ENCODE assay signal across 12 cellular contexts in the genomic region with DNA sequence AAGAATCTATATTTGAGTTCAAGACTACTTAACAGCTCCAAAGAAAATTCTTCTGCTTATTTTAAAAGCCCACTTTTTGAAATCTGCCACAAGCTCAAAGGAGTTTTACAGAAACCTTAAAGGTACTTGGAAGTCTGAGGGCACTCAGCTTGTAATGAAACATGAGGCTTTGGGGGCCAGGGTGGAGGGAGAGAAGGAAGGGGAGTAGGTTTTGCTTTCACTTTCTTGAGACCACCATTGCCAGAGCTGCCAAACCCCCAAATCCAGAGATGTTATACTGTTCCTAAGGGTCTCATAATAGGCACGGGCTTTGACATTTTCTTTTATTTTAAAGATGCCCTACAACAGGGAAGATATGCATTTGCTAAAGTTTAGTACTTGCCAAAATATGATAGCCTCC. TPM values are rescaled to one million over a fixed set of nuclear protein-coding genes. Genes with fewer than 3 reads are reported as not detected.
DNase-seq lines count a peak whose midpoint lies in the region; ATAC-seq and TF ChIP-seq lines count a peak whose summit lies in the region.
"Had no signal": no experiment of that assay in that cellular context is flagged by ENCODE, and none has a peak within 500 bp of the region (broad histone marks: within the 10 kb centered on the region; RNA-seq: fewer than 3 reads in every experiment).

No MANE protein-coding gene starts in this region.

- no peak for TF ChIP-seq CTCF in GM23338 (conservative IDR thresholded peaks at IDR 0.05; ENCODE audit: low read depth in 2 of 2)

- H3F3A ChIP-seq in GM23338 (replicated peaks; ENCODE audit: low read depth) = no peaks in the 10 kb centered on the region

- H3K27me3 Mint-ChIP-seq in CD8-positive, alpha-beta memory T cell = no peaks in the 10 kb centered on the region
- no peaks in the 10 kb centered on the region for H3K27me3 Mint-ChIP-seq in activated naive CD8-positive, alpha-beta T cell
- no peaks in the 10 kb centered on the region for H3K27me3 Mint-ChIP-seq in naive thymus-derived CD8-positive, alpha-beta T cell
- no peaks in the 10 kb centered on the region for H3K27me3 Mint-ChIP-seq in GM23338 (ENCODE audit: insufficient read depth, low read depth, poor library complexity)

- no peaks in the 10 kb centered on the region for H3K36me3 ChIP-seq in CD8-positive, alpha-beta memory T cell (ENCODE audit: insufficient read depth, low read length)
- H3K36me3 ChIP-seq in Karpas-422 (ENCODE audit: insufficient read depth, low read length) = peaks cover 4% of the 10 kb centered on the region; the same call in 1 of the 2 replicates
- H3K36me3 ChIP-seq in GM23338 (ENCODE audit: insufficient read depth) = no peaks in the 10 kb centered on the region
- H3K36me3 ChIP-seq: gastroesophageal sphincter had no signal

- H3K79me2 ChIP-seq in Karpas-422 (ENCODE audit: low read length) (peaks cover 8% of the 10 kb centered on the region; the same call in 1 of the 2 replicates), GM23338 (replicated peaks; ENCODE audit: insufficient read depth) (no peaks in the 10 kb centered on the region)

- H2AFZ ChIP-seq in Karpas-422 (ENCODE audit: low read length) (no peak overlapping the region), GM23338 (no peak overlapping the region)

- H3K4me1 ChIP-seq in CD8-positive, alpha-beta memory T cell (ENCODE audit: insufficient read depth, low read length) = peaks cover 92% of the 10 kb centered on the region
- peaks cover 78% of the 10 kb centered on the region for H3K4me1 ChIP-seq in Karpas-422 (ENCODE audit: low read length)
- H3K4me1 ChIP-seq in GM23338 (ENCODE audit: insufficient read depth) = no peaks in the 10 kb centered on the region

- H3K9me3 Mint-ChIP-seq in CD8-positive, alpha-beta memory T cell = no peaks in the 10 kb centered on the region
- H3K9me3 Mint-ChIP-seq in activated naive CD8-positive, alpha-beta T cell (ENCODE audit: low read depth) = no peaks in the 10 kb centered on the region
- no peaks in the 10 kb centered on the region for H3K9me3 Mint-ChIP-seq in naive thymus-derived CD8-positive, alpha-beta T cell
- no peaks in the 10 kb centered on the region for H3K9me3 Mint-ChIP-seq in GM23338
- H3K9me3 Mint-ChIP-seq: CD14-positive monocyte had no signal

- H3K4me2 ChIP-seq in Karpas-422 (ENCODE audit: low read depth, low read length, poor library complexity, severe bottlenecking) = peak overlapping the region; percentile 8
- no peak overlapping the region for H3K4me2 ChIP-seq in GM23338

- no peaks in the 10 kb centered on the region for H3K9me3 ChIP-seq in CD8-positive, alpha-beta memory T cell (ENCODE audit: low read length)
- no peaks in the 10 kb centered on the region for H3K9me3 ChIP-seq in Karpas-422 (ENCODE audit: low read length)
- H3K9me3 ChIP-seq: gastroesophageal sphincter had no signal

- CTCF ChIA-PET in CD8-positive, alpha-beta memory T cell (lab: Charles Lee) = interaction anchor here (0.8 to 7.4 kb wide), 11 partner anchors 8 to 325 kb away, joined by 3 to 82 read pairs (median 3); partner anchors contain the start of genes DMXL1 and DTWD2

- H3K27ac ChIP-seq in CD8-positive, alpha-beta memory T cell (ENCODE audit: low read depth, low read length) = no peak overlapping the region
- peak overlapping the region; percentile 47 for H3K27ac ChIP-seq in Karpas-422 (ENCODE audit: low read length)
- no peak overlapping the region for H3K27ac ChIP-seq in GM23338 (ENCODE audit: low read depth)
- H3K27ac ChIP-seq: RWPE1 had no signal

- peaks cover 3 to 12% (median 4%) of the 10 kb centered on the region in 3 donors for H3K36me3 Mint-ChIP-seq in CD8-positive, alpha-beta memory T cell
- peaks cover 9% of the 10 kb centered on the region for H3K36me3 Mint-ChIP-seq in activated naive CD8-positive, alpha-beta T cell
- peaks cover 0 to 19% (median 15%) of the 10 kb centered on the region in 3 donors for H3K36me3 Mint-ChIP-seq in naive thymus-derived CD8-positive, alpha-beta T cell
- H3K36me3 Mint-ChIP-seq in GM23338 (ENCODE audit: low read depth) = no peaks in the 10 kb centered on the region

- H3K4me1 Mint-ChIP-seq in CD8-positive, alpha-beta memory T cell = peaks cover 89 to 95% (median 94%) of the 10 kb centered on the region in 3 donors
- H3K4me1 Mint-ChIP-seq in activated naive CD8-positive, alpha-beta T cell (ENCODE audit: low read depth) = peaks cover 92% of the 10 kb centered on the region
- peaks cover 34 to 94% (median 91%) of the 10 kb centered on the region in 4 donors for H3K4me1 Mint-ChIP-seq in naive thymus-derived CD8-positive, alpha-beta T cell
- peaks cover 3% of the 10 kb centered on the region; the same call in 2 of the 3 replicates for H3K4me1 Mint-ChIP-seq in GM23338

- peak overlapping the region in 6 of 7 donors; percentile 47 to 62 (median 56) for H3K4me3 Mint-ChIP-seq in CD8-positive, alpha-beta memory T cell
- peak overlapping the region; percentile 27 for H3K4me3 Mint-ChIP-seq in activated naive CD8-positive, alpha-beta T cell
- H3K4me3 Mint-ChIP-seq in naive thymus-derived CD8-positive, alpha-beta T cell = peak overlapping the region in 8 of 10 donors; percentile 32 to 79 (median 66)
- no peak overlapping the region for H3K4me3 Mint-ChIP-seq in GM23338
- H3K4me3 Mint-ChIP-seq: CD14-positive monocyte had no signal

- no peaks in the 10 kb centered on the region for H3K27me3 ChIP-seq in CD8-positive, alpha-beta memory T cell (ENCODE audit: insufficient read depth, low read length, poor library complexity, severe bottlenecking)
- H3K27me3 ChIP-seq in Karpas-422 (ENCODE audit: low read length) (no peaks in the 10 kb centered on the region), GM23338 (ENCODE audit: insufficient read depth) (no peaks in the 10 kb centered on the region)
- H3K27me3 ChIP-seq: gastroesophageal sphincter had no signal

- intact Hi-C loops in left ventricle myocardium superior (cut with micrococcal nuclease) = no loop called here

- H3K9ac ChIP-seq in Karpas-422 (ENCODE audit: low read length) = no peak overlapping the region

- POLR2A ChIA-PET in CD8-positive, alpha-beta memory T cell (lab: Charles Lee) = interaction anchor here (0.6 to 1.4 kb wide), 5 partner anchors 25 to 45 kb away, joined by 4 to 5 read pairs (median 4); no protein-coding TSS in a partner anchor
- POLR2A ChIA-PET in naive thymus-derived CD8-positive, alpha-beta T cell (lab: Charles Lee) = interaction anchor here (0.9 to 5.7 kb wide), 8 partner anchors 10 to 242 kb away, joined by 3 to 42 read pairs (median 8); partner anchors contain the start of gene DMXL1

- no peak overlapping the region for H3K4me3 ChIP-seq in CD8-positive, alpha-beta memory T cell (ENCODE audit: low read length)
- no peak overlapping the region for H3K4me3 ChIP-seq in Karpas-422 (ENCODE audit: low read length)
- no peak overlapping the region for H3K4me3 ChIP-seq in GM23338
- H3K4me3 ChIP-seq: gastroesophageal sphincter had no signal

- H4K20me1 ChIP-seq in Karpas-422 (ENCODE audit: insufficient read depth, low read depth, low read length) (no peaks in the 10 kb centered on the region), GM23338 (replicated peaks; ENCODE audit: insufficient read depth) (no peaks in the 10 kb centered on the region)

- H3K27ac Mint-ChIP-seq in CD8-positive, alpha-beta memory T cell = peak overlapping the region; percentile 78 to 96 (median 87)
- H3K27ac Mint-ChIP-seq in activated naive CD8-positive, alpha-beta T cell = peak overlapping the region; percentile 92
- H3K27ac Mint-ChIP-seq in naive thymus-derived CD8-positive, alpha-beta T cell = peak overlapping the region; percentile 60 to 99 (median 89)
- no peak overlapping the region for H3K27ac Mint-ChIP-seq in GM23338

- DNase-seq in CD8-positive, alpha-beta memory T cell = no peak
- DNase-seq in Karpas-422 (no peak), GM23338 (ENCODE audit: low spot score) (no peak), left ventricle myocardium superior (no peak)
- no peak for DNase-seq in naive thymus-derived CD8-positive, alpha-beta T cell
- DNase-seq in stimulated activated CD4-positive, alpha-beta T cell treated with anti-CD3 and anti-CD28 coated beads, Interleukin-4, amount 100 ng/mL, for 4 hours = no peak
- DNase-seq: central memory CD4-positive, alpha-beta T cell; occipital lobe had no signal

- no peak for ATAC-seq in naive thymus-derived CD8-positive, alpha-beta T cell
- ATAC-seq in GM23338 (no peak), left ventricle myocardium superior (no peak)
- ATAC-seq: gastroesophageal sphincter had no signal

- H3K9me2 ChIP-seq in Karpas-422 (replicated peaks; ENCODE audit: insufficient read depth, low read length) (no peaks in the 10 kb centered on the region), GM23338 (ENCODE audit: insufficient read depth) (no peaks in the 10 kb centered on the region)

TF ChIP-seq in GM23338, 12 proteins besides CTCF, POLR2A, EP300 and RAD21:
- TF ChIP-seq NANOG (IDR thresholded peaks at IDR 0.05; ENCODE audit: borderline replicate concordance) (no peak), ZNF114 (CRISPR knock-in tag; IDR thresholded peaks at IDR 0.05) (no peak), JUNB (IDR thresholded peaks at IDR 0.05; ENCODE audit: unreplicated experiment) (no peak), ETS1 (IDR thresholded peaks at IDR 0.05) (no peak)

RNA-seq across cellular contexts. Expression of gene TNFAIP8, which starts 42.6 kb away (rescaled TPM):
- total RNA-seq in CD8-positive, alpha-beta memory T cell = 100 to 1,000 TPM; 295 to 311 TPM
- 207 TPM for polyA plus RNA-seq in CD8-positive, alpha-beta memory T cell
- total RNA-seq in Karpas-422 (2014; rRNA removed; shearing (Covaris generic); ENCODE audit: low replicate concordance) = 34.5 and 58.7 TPM in 2 replicates
- 100 to 1,000 TPM; 176 to 177 TPM for total RNA-seq in naive thymus-derived CD8-positive, alpha-beta T cell
- polyA plus RNA-seq in naive thymus-derived CD8-positive, alpha-beta T cell = 100 to 1,000 TPM; 175 to 220 (median 188) TPM
- 29.2 and 30.1 TPM in 2 replicates for total RNA-seq in GM23338 (2014; rRNA removed; shearing (Covaris generic))
- 10.6 and 12.8 TPM in 2 replicates for polyA plus RNA-seq in GM23338 (2016; fragmentation: Nextera tagmentation; extraction: Ambion mirVana)
- total RNA-seq in left ventricle myocardium superior = 16.3 TPM
